ENCODE assay signal across 10 cellular contexts in genomic region chr3:43317461-43318316, GRCh38. TPM values are rescaled to one million over a fixed set of nuclear protein-coding genes. Genes with fewer than 3 reads are reported as not detected.
DNase-seq lines count a peak whose midpoint lies in the region; ATAC-seq and TF ChIP-seq lines count a peak whose summit lies in the region.
"Had no signal": no experiment of that assay in that cellular context is flagged by ENCODE, and none has a peak within 500 bp of the region (broad histone marks: within the 10 kb centered on the region; RNA-seq: fewer than 3 reads in every experiment).

No MANE protein-coding gene starts in this region.

- no peaks in the 10 kb centered on the region for H3K27me3 Mint-ChIP-seq in T-helper 1 cell treated with Interleukin-12 subunit alpha and Interleukin-12 subunit beta and Interleukin-4 antibody, amounts not matched to agents 30 μg/mL and 1 μg/mL, for 36 hours (ENCODE audit: low read depth)

- DNase-seq in T-helper 1 cell (no peak), dorsolateral prefrontal cortex (no peak), lung microvascular endothelial cell (ENCODE audit: low read depth in 2 of 2) (peak; percentile 41 to 73), suprapubic skin (ENCODE audit: low spot score in 2 of 2) (no peak), prostate gland (ENCODE audit: low spot score) (no peak), MG63 (no peak)
- DNase-seq: 8988T, NCI-H1105 had no signal

- 75% methylated on average over 8 of the region's 8 CpGs for WGBS in suprapubic skin
- 74% methylated on average over 8 of the region's 8 CpGs for WGBS in prostate gland

- TF ChIP-seq CTCF in dorsolateral prefrontal cortex (IDR thresholded peaks at IDR 0.05 in 54 of 56, conservative IDR thresholded peaks at IDR 0.05 in 2 of 56; ENCODE audit: low read depth in 1 of 56, partially characterized antibody in 56 of 56) = no peak
- TF ChIP-seq CTCF in suprapubic skin (IDR thresholded peaks at IDR 0.05) = no peak
- no peak for TF ChIP-seq CTCF in prostate gland (IDR thresholded peaks at IDR 0.05)

- H3K4me3 ChIP-seq in dorsolateral prefrontal cortex = no peak overlapping the region
- no peak overlapping the region for H3K4me3 ChIP-seq in suprapubic skin
- no peak overlapping the region for H3K4me3 ChIP-seq in prostate gland
- H3K4me3 ChIP-seq in MG63 = no peak overlapping the region

- H3K27me3 ChIP-seq in dorsolateral prefrontal cortex (no peaks in the 10 kb centered on the region), suprapubic skin (no peaks in the 10 kb centered on the region), prostate gland (replicated peaks; ENCODE audit: insufficient read depth) (no peaks in the 10 kb centered on the region), MG63 (no peaks in the 10 kb centered on the region)

- H3K27ac ChIP-seq in dorsolateral prefrontal cortex (peak overlapping the region in 48 of 59 donors; percentile 3 to 82 (median 52)), suprapubic skin (peak overlapping the region; percentile 29), prostate gland (no peak overlapping the region)

- no peak overlapping the region for H3K4me3 Mint-ChIP-seq in T-helper 1 cell treated with Interleukin-12 subunit alpha and Interleukin-12 subunit beta and Interleukin-4 antibody, amounts not matched to agents 30 μg/mL and 1 μg/mL, for 36 hours

- no peak for ATAC-seq in HG03159 (IDR thresholded peaks at IDR 0.05; ENCODE audit: unreplicated experiment)

- H3K27ac Mint-ChIP-seq in T-helper 1 cell treated with Interleukin-12 subunit alpha and Interleukin-12 subunit beta and Interleukin-4 antibody, amounts not matched to agents 30 μg/mL and 1 μg/mL, for 36 hours = peak overlapping the region; percentile 41

- no peaks in the 10 kb centered on the region for H3K9me3 Mint-ChIP-seq in T-helper 1 cell treated with Interleukin-12 subunit alpha and Interleukin-12 subunit beta and Interleukin-4 antibody, amounts not matched to agents 30 μg/mL and 1 μg/mL, for 36 hours

- H3K4me1 Mint-ChIP-seq in T-helper 1 cell treated with Interleukin-12 subunit alpha and Interleukin-12 subunit beta and Interleukin-4 antibody, amounts not matched to agents 30 μg/mL and 1 μg/mL, for 36 hours (ENCODE audit: low read depth) = peaks cover 38% of the 10 kb centered on the region

- intact Hi-C loops in dorsolateral prefrontal cortex (cut with DNase I) = no loop called here
- intact Hi-C loops in prostate gland (cut with DNase I) = no loop called here

- peaks cover 27% of the 10 kb centered on the region for H3K4me1 ChIP-seq in suprapubic skin
- no peaks in the 10 kb centered on the region for H3K4me1 ChIP-seq in prostate gland (replicated peaks)

- no peak for TF ChIP-seq POLR2A in suprapubic skin (IDR thresholded peaks at IDR 0.05)
- no peak for TF ChIP-seq POLR2A in prostate gland (IDR thresholded peaks at IDR 0.05)

- peaks cover 38% of the 10 kb centered on the region for H3K36me3 Mint-ChIP-seq in T-helper 1 cell treated with Interleukin-12 subunit alpha and Interleukin-12 subunit beta and Interleukin-4 antibody, amounts not matched to agents 30 μg/mL and 1 μg/mL, for 36 hours (ENCODE audit: low read depth)

- no peaks in the 10 kb centered on the region for H3K9me3 ChIP-seq in suprapubic skin
- no peaks in the 10 kb centered on the region for H3K9me3 ChIP-seq in prostate gland
- H3K9me3 ChIP-seq in MG63 = no peaks in the 10 kb centered on the region

- no peak for TF ChIP-seq EP300 in suprapubic skin (IDR thresholded peaks at IDR 0.05)

- peaks cover 2% of the 10 kb centered on the region for H3K36me3 ChIP-seq in suprapubic skin
- H3K36me3 ChIP-seq in prostate gland = no peaks in the 10 kb centered on the region
- H3K36me3 ChIP-seq in MG63 = no peaks in the 10 kb centered on the region; the same call in 1 of the 2 replicates

RNA-seq across cellular contexts. Expression of gene SNRK, which starts 31.3 kb away (rescaled TPM):
- 10 to 100 TPM; 21.1 to 62.5 (median 44.5) TPM for total RNA-seq in dorsolateral prefrontal cortex
- 108 and 119 TPM in 2 replicates for total RNA-seq in lung microvascular endothelial cell
- total RNA-seq in suprapubic skin = 100 to 1,000 TPM; 107 to 213 (median 177) TPM
- total RNA-seq in prostate gland = 10 to 100 TPM; 18.9 to 38.1 TPM
- 3.4 and 6.6 TPM in 2 replicates for total RNA-seq in MG63 (2014; rRNA removed; shearing (Covaris generic); ENCODE audit: low replicate concordance)

Comparison
In these comparisons a context has a peak if more than half of its experiments do, and no peak if none do; other contexts are left out.
1. DNase-seq: peak in lung microvascular endothelial cell (2 of 2); none in T-helper 1 cell (0 of 5), dorsolateral prefrontal cortex (0 of 10), suprapubic skin (0 of 2), prostate gland (single experiment) and MG63 (single experiment).
2. H3K27ac ChIP-seq: peak in dorsolateral prefrontal cortex (48 of 59) and suprapubic skin (single experiment); none in prostate gland (0 of 2).